Comparison of ENCODE assay signal across 8 cellular contexts in the genomic region with DNA sequence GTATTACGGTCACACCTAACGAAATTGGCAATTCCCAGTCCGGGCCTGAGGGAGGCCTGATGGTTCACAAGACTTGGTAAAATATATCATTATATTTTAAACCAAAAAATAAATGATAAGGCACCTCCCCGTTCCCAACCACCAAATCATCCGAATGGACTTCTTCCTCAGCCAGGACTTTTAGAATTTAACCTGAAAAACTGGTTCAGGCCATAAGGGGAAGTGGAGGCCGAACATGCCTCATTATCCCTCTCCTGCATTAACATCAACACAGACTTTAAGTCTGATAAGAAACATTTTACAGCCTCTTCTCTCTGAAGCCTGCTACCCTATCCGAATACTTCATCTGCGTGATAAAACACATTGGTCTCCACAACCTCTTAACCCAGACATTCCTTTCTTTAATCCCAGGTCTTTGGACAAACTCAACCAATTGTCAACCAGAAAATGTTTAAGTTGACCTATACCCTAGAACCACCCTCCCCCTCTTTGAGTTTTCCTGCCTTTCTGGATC. TPM values are rescaled to one million over a fixed set of nuclear protein-coding genes. Genes with fewer than 3 reads are reported as not detected.
DNase-seq lines count a peak whose midpoint lies in the region; ATAC-seq, FAIRE-seq and TF ChIP-seq lines count a peak whose summit lies in the region.

No MANE protein-coding gene starts in this region.

- H3K4me3 ChIP-seq in A673 (ENCODE audit: low read depth, low read length, poor library complexity, severe bottlenecking) (peak overlapping the region; percentile 66), HUES64 (ENCODE audit: low read length) (peak overlapping the region; percentile 83), bronchial epithelial cell (ENCODE audit: low read depth, low read length) (peak overlapping the region; percentile 62), mucosa of rectum (ENCODE audit: low read length in 2 of 2) (peak overlapping the region; percentile 71 to 75)

- H3K36me3 ChIP-seq in A673 (ENCODE audit: insufficient read depth, low read length, poor library complexity, severe bottlenecking) (no peaks in the 10 kb centered on the region), HUES64 (ENCODE audit: insufficient read depth, low read length) (no peaks in the 10 kb centered on the region; the same call in 1 of the 2 replicates), bronchial epithelial cell (ENCODE audit: control insufficient read depth, insufficient read depth, low read length) (no peaks in the 10 kb centered on the region), mucosa of rectum (ENCODE audit: control insufficient read depth in 2 of 2, insufficient read depth in 2 of 2, low read length in 2 of 2) (no peaks in the 10 kb centered on the region)

- no peak for DNase-seq in A673 (ENCODE audit: low spot score)
- DNase-seq in bronchial epithelial cell (ENCODE audit: low read depth), result peak; percentile 18
- no peak for DNase-seq in CD1c-positive myeloid dendritic cell (ENCODE audit: extremely low spot score)
- no peak for DNase-seq in stimulated activated CD4-positive, alpha-beta T cell treated with anti-CD3 and anti-CD28 coated beads, Interleukin-4, amount 100 ng/mL, for 24 hours
- no peak for DNase-seq in NCI-H1930 (lab: John Stamatoyannopoulos, UW)
- no peak for DNase-seq in left colon

- FAIRE-seq in bronchial epithelial cell (lab: Jason Lieb, UNC), result no peak

- POLR2A ChIA-PET in A673 (lab: Charles Lee; ENCODE audit: low non-redundant PET), result no interaction called here

- H3K9ac ChIP-seq in HUES64 (ENCODE audit: low read depth, low read length) (no peak overlapping the region), mucosa of rectum (ENCODE audit: low read depth in 1 of 2, low read length in 2 of 2) (peak overlapping the region; percentile 65 to 76)

- peaks cover 6% of the 10 kb centered on the region for H3K4me1 ChIP-seq in A673 (ENCODE audit: insufficient read depth, low read length, poor library complexity, severe bottlenecking)
- peaks cover 4% of the 10 kb centered on the region for H3K4me1 ChIP-seq in HUES64 (ENCODE audit: insufficient read depth, low read length)
- H3K4me1 ChIP-seq in mucosa of rectum (ENCODE audit: control insufficient read depth in 2 of 2, insufficient read depth in 2 of 2, low read length in 2 of 2), result no peaks in the 10 kb centered on the region

- no peak for ATAC-seq in left colon

- WGBS in HUES64, result 85% methylated on average over 7 of the region's 8 CpGs

- CTCF ChIA-PET in A673 (lab: Charles Lee), result no interaction called here

- BruUV-seq in A673 (replicated peaks; lab: Mats Ljungman, UMichigan), result no TSS peak

- peak overlapping the region; percentile 73 for H3K27ac ChIP-seq in A673 (ENCODE audit: low read depth, low read length, poor library complexity, severe bottlenecking)
- H3K27ac ChIP-seq in HUES64 (ENCODE audit: low read depth, low read length), result no peak overlapping the region; the same call in 1 of the 2 replicates
- H3K27ac ChIP-seq in mucosa of rectum (ENCODE audit: low read depth in 2 of 2, low read length in 2 of 2), result peak overlapping the region in 1 of 2 donors; percentile 78

- H3K27me3 ChIP-seq in A673 (replicated peaks; ENCODE audit: insufficient read depth, low read depth, low read length, poor library complexity) (no peaks in the 10 kb centered on the region), HUES64 (ENCODE audit: insufficient read depth, low read length) (no peaks in the 10 kb centered on the region), bronchial epithelial cell (ENCODE audit: control insufficient read depth, insufficient read depth, low read length) (no peaks in the 10 kb centered on the region), mucosa of rectum (ENCODE audit: control insufficient read depth in 2 of 2, insufficient read depth in 2 of 2, low read length in 2 of 2) (no peaks in the 10 kb centered on the region)

- H3K9me3 ChIP-seq in A673 (ENCODE audit: low read depth, low read length, poor library complexity, severe bottlenecking) (peaks cover 21% of the 10 kb centered on the region), HUES64 (ENCODE audit: insufficient read depth, low read depth, low read length) (peaks cover 38% of the 10 kb centered on the region), mucosa of rectum (ENCODE audit: control insufficient read depth in 2 of 2, low read length in 2 of 2) (no peaks in the 10 kb centered on the region)

- TF ChIP-seq CTCF in A673 (conservative IDR thresholded peaks at IDR 0.05; ENCODE audit: low read depth, low read length) (no peak), bronchial epithelial cell (IDR thresholded peaks at IDR 0.05; ENCODE audit: insufficient read depth, low read length, severe bottlenecking) (no peak)

- intact Hi-C loops in A673 (cut with micrococcal nuclease; ENCODE audit: unreplicated experiment) (no loop called here), left colon (cut with DNase I, micrococcal nuclease) (no loop called here)

RNA-seq across cellular contexts. Expression of a gene that starts 0.8 kb away (rescaled TPM):
- 56.5 and 62.8 TPM in 2 replicates for total RNA-seq in A673 (2021)
- polyA plus RNA-seq in HUES64 (2013, experiment 1 of 2), result 15.7 TPM
- polyA plus RNA-seq in HUES64 (2013, experiment 2 of 2), result 22.8 TPM
- total RNA-seq in bronchial epithelial cell, result 40.1 and 61.6 TPM in 2 replicates
- total RNA-seq in left colon, result 10 to 100 TPM; 31.3 to 31.4 TPM
